ENCODE assay signal across 8 cellular contexts in genomic region chr10:72333111-72334012, GRCh38. TPM values are rescaled to one million over a fixed set of nuclear protein-coding genes. Genes with fewer than 3 reads are reported as not detected.
DNase-seq lines count a peak whose midpoint lies in the region; ATAC-seq, FAIRE-seq and TF ChIP-seq lines count a peak whose summit lies in the region.

No MANE protein-coding gene starts in this region.

- no peak overlapping the region for H3K9ac ChIP-seq in kidney (ENCODE audit: low read length in 2 of 2)

- intact Hi-C loops in activated T-helper 2 cell treated with anti-CD3 and anti-CD28 coated beads, Interferon-gamma antibody, Interleukin-2, Interleukin-4, amounts not matched to agents 10 μg/mL and 5 μg/mL and 100 μg/mL, durations not matched to agents 14 hours and 24 hours and 36 hours (cut with micrococcal nuclease): loop anchor here (2.0 to 10.0 kb wide), 4 partner anchors 85 to 1019 kb away; partner anchors contain the start of genes SLC29A3 and SPOCK2
- intact Hi-C loops in kidney (cut with DNase I): loop anchor here (10.0 kb wide), 3 partner anchors 59 to 209 kb away; partner anchors contain the start of gene DDIT4

- H3K9me3 ChIP-seq in kidney (ENCODE audit: control insufficient read depth in 1 of 2, low read length in 2 of 2): no peaks in the 10 kb centered on the region

- H3K36me3 ChIP-seq in kidney (ENCODE audit: control insufficient read depth in 1 of 2, insufficient read depth in 2 of 2, low read length in 2 of 2): peaks cover 6 to 11% of the 10 kb centered on the region in 2 donors

- ATAC-seq in GM21515 (IDR thresholded peaks at IDR 0.05; ENCODE audit: unreplicated experiment): no peak
- ATAC-seq in HG03039 (IDR thresholded peaks at IDR 0.05; ENCODE audit: unreplicated experiment): no peak

- H3K9me3 Mint-ChIP-seq in IgD-negative memory B cell: no peaks in the 10 kb centered on the region
- H3K9me3 Mint-ChIP-seq in activated T-helper 2 cell treated with anti-CD3 and anti-CD28 coated beads, Interferon-gamma antibody, Interleukin-2, Interleukin-4, amounts not matched to agents 10 μg/mL and 5 μg/mL and 100 μg/mL, durations not matched to agents 14 hours and 24 hours and 36 hours: no peaks in the 10 kb centered on the region
- H3K9me3 Mint-ChIP-seq in stimulated activated naive CD8-positive, alpha-beta T cell treated with anti-CD3 and anti-CD28 coated beads, Interleukin-15, Interleukin-2, amounts not matched to agents 100 ng/mL and 50 ng/mL, for 24 hours: no peaks in the 10 kb centered on the region

- peak overlapping the region in 3 of 4 donors; percentile 49 to 82 (median 51) for H3K4me3 Mint-ChIP-seq in IgD-negative memory B cell
- H3K4me3 Mint-ChIP-seq in activated T-helper 2 cell treated with anti-CD3 and anti-CD28 coated beads, Interferon-gamma antibody, Interleukin-2, Interleukin-4, amounts not matched to agents 10 μg/mL and 5 μg/mL and 100 μg/mL, durations not matched to agents 14 hours and 24 hours and 36 hours (ENCODE audit: low read depth): peak overlapping the region; percentile 21
- H3K4me3 Mint-ChIP-seq in stimulated activated naive CD8-positive, alpha-beta T cell treated with anti-CD3 and anti-CD28 coated beads, Interleukin-15, Interleukin-2, amounts not matched to agents 100 ng/mL and 50 ng/mL, for 24 hours: peak overlapping the region; percentile 69

- H3K36me3 Mint-ChIP-seq in IgD-negative memory B cell: no peaks in the 10 kb centered on the region
- peaks cover 41% of the 10 kb centered on the region for H3K36me3 Mint-ChIP-seq in activated T-helper 2 cell treated with anti-CD3 and anti-CD28 coated beads, Interferon-gamma antibody, Interleukin-2, Interleukin-4, amounts not matched to agents 10 μg/mL and 5 μg/mL and 100 μg/mL, durations not matched to agents 14 hours and 24 hours and 36 hours (ENCODE audit: low read depth)
- H3K36me3 Mint-ChIP-seq in stimulated activated naive CD8-positive, alpha-beta T cell treated with anti-CD3 and anti-CD28 coated beads, Interleukin-15, Interleukin-2, amounts not matched to agents 100 ng/mL and 50 ng/mL, for 24 hours (ENCODE audit: low read depth): peaks cover 23% of the 10 kb centered on the region

- TF ChIP-seq CTCF in kidney (IDR thresholded peaks at IDR 0.05; ENCODE audit: borderline replicate concordance, extremely low read depth, insufficient read depth) (no peak), D721Med (IDR thresholded peaks at IDR 0.05; ENCODE audit: insufficient read depth, missing control alignments) (no peak)

- H3K27ac Mint-ChIP-seq in IgD-negative memory B cell: peak overlapping the region; percentile 78 to 97 (median 95)
- peak overlapping the region; percentile 99 for H3K27ac Mint-ChIP-seq in activated T-helper 2 cell treated with anti-CD3 and anti-CD28 coated beads, Interferon-gamma antibody, Interleukin-2, Interleukin-4, amounts not matched to agents 10 μg/mL and 5 μg/mL and 100 μg/mL, durations not matched to agents 14 hours and 24 hours and 36 hours
- H3K27ac Mint-ChIP-seq in stimulated activated naive CD8-positive, alpha-beta T cell treated with anti-CD3 and anti-CD28 coated beads, Interleukin-15, Interleukin-2, amounts not matched to agents 100 ng/mL and 50 ng/mL, for 24 hours: peak overlapping the region; percentile 90

- H3K4me1 Mint-ChIP-seq in IgD-negative memory B cell: peaks cover 48 to 63% (median 52%) of the 10 kb centered on the region in 3 donors
- H3K4me1 Mint-ChIP-seq in activated T-helper 2 cell treated with anti-CD3 and anti-CD28 coated beads, Interferon-gamma antibody, Interleukin-2, Interleukin-4, amounts not matched to agents 10 μg/mL and 5 μg/mL and 100 μg/mL, durations not matched to agents 14 hours and 24 hours and 36 hours (ENCODE audit: low read depth): peaks cover 73% of the 10 kb centered on the region
- H3K4me1 Mint-ChIP-seq in stimulated activated naive CD8-positive, alpha-beta T cell treated with anti-CD3 and anti-CD28 coated beads, Interleukin-15, Interleukin-2, amounts not matched to agents 100 ng/mL and 50 ng/mL, for 24 hours (ENCODE audit: low read depth): peaks cover 87% of the 10 kb centered on the region

- no peak overlapping the region for H3K4me3 ChIP-seq in kidney (ENCODE audit: low read length in 2 of 2)

- peak overlapping the region; percentile 87 to 91 for H3K27ac ChIP-seq in kidney (ENCODE audit: low read depth in 2 of 2, low read length in 2 of 2)

- FAIRE-seq in kidney (lab: Jason Lieb, UNC) (no peak), D721Med (lab: Jason Lieb, UNC) (no peak)

- peaks cover 54 to 67% of the 10 kb centered on the region in 2 donors for H3K4me1 ChIP-seq in kidney (ENCODE audit: control insufficient read depth in 1 of 2, insufficient read depth in 1 of 2, low read depth in 1 of 2, low read length in 2 of 2)

- H3K27me3 Mint-ChIP-seq in IgD-negative memory B cell: no peaks in the 10 kb centered on the region
- H3K27me3 Mint-ChIP-seq in activated T-helper 2 cell treated with anti-CD3 and anti-CD28 coated beads, Interferon-gamma antibody, Interleukin-2, Interleukin-4, amounts not matched to agents 10 μg/mL and 5 μg/mL and 100 μg/mL, durations not matched to agents 14 hours and 24 hours and 36 hours (ENCODE audit: low read depth): no peaks in the 10 kb centered on the region
- no peaks in the 10 kb centered on the region for H3K27me3 Mint-ChIP-seq in stimulated activated naive CD8-positive, alpha-beta T cell treated with anti-CD3 and anti-CD28 coated beads, Interleukin-15, Interleukin-2, amounts not matched to agents 100 ng/mL and 50 ng/mL, for 24 hours

- DNase-seq in activated T-helper 2 cell treated with anti-CD3 and anti-CD28 coated beads, Interferon-gamma antibody, Interleukin-2, Interleukin-4, amounts not matched to agents 10 μg/mL and 5 μg/mL and 100 μg/mL, durations not matched to agents 14 hours and 24 hours and 36 hours (ENCODE audit: low spot score): no peak
- DNase-seq in kidney (peak; percentile 69), pons (ENCODE audit: low spot score) (no peak), D721Med (ENCODE audit: insufficient read length, low spot score) (no peak)

RNA-seq across cellular contexts. Expression of gene DNAJB12, which starts 21.4 kb away (rescaled TPM):
- polyA plus RNA-seq in IgD-negative memory B cell (27.6 TPM), kidney (ENCODE audit: insufficient read depth, low read depth, low replicate concordance) (32.0 TPM)
- 27.6 and 34.0 TPM in 2 replicates for total RNA-seq in activated T-helper 2 cell treated with anti-CD3 and anti-CD28 coated beads, Interferon-gamma antibody, Interleukin-2, Interleukin-4, amounts not matched to agents 10 μg/mL and 5 μg/mL and 100 μg/mL, durations not matched to agents 14 hours and 24 hours and 36 hours
- total RNA-seq in kidney: 37.7 TPM

RNA-seq across cellular contexts. Expression of gene DDIT4, which starts 59.6 kb away (rescaled TPM):
- 79.9 TPM for polyA plus RNA-seq in IgD-negative memory B cell
- 543 and 569 TPM in 2 replicates for total RNA-seq in activated T-helper 2 cell treated with anti-CD3 and anti-CD28 coated beads, Interferon-gamma antibody, Interleukin-2, Interleukin-4, amounts not matched to agents 10 μg/mL and 5 μg/mL and 100 μg/mL, durations not matched to agents 14 hours and 24 hours and 36 hours
- total RNA-seq in kidney: 292 TPM
- 96.9 TPM for polyA plus RNA-seq in kidney (ENCODE audit: insufficient read depth, low read depth, low replicate concordance)
